Comparison of ENCODE assay signal across 1 cellular context in the genomic region with DNA sequence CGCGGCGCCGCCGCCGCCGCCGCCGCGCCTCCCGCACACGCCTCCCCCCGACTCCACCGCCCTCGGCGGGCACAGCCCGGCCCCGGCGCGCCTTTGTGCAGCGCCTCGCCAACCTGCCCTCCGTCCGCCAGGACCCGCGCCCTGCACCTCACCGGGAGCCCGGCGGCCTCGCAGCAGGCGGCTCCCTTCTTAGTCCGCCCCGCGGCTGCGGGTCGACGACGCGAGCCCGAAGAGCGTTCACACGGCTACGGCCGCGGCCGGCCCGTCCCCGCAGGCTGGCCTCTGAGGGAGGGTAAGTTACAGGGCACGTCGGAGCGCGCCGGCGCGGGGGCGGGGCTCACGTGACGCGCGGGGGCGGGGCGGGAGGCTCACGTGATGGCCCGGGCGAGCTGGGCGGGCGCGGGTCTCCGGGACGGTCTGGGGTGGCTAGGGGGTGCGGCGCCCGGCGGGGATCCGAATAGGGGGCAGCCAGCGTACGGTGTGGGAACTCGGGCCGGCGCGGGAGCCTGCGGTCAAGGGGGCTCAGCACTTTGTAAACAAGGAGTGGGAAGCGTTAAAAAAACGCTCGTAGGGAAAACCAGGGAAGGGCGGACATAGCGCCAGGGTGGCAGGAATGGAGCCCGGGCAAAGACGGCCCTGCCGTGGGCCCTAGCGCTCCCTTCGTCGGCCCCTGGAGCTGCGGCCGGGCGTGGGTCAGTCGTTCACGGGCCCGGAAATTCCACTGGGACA.
TF ChIP-seq lines count a peak whose summit lies in the region.

A gene with protein sequence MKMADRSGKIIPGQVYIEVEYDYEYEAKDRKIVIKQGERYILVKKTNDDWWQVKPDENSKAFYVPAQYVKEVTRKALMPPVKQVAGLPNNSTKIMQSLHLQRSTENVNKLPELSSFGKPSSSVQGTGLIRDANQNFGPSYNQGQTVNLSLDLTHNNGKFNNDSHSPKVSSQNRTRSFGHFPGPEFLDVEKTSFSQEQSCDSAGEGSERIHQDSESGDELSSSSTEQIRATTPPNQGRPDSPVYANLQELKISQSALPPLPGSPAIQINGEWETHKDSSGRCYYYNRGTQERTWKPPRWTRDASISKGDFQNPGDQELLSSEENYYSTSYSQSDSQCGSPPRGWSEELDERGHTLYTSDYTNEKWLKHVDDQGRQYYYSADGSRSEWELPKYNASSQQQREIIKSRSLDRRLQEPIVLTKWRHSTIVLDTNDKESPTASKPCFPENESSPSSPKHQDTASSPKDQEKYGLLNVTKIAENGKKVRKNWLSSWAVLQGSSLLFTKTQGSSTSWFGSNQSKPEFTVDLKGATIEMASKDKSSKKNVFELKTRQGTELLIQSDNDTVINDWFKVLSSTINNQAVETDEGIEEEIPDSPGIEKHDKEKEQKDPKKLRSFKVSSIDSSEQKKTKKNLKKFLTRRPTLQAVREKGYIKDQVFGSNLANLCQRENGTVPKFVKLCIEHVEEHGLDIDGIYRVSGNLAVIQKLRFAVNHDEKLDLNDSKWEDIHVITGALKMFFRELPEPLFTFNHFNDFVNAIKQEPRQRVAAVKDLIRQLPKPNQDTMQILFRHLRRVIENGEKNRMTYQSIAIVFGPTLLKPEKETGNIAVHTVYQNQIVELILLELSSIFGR (minus strand): TSS at position 301 of the 729 bp plus-strand sequence. CDS start 19,976 bp downstream, outside the sequence.

TF ChIP-seq in PFSK-1, 5 proteins besides CTCF, POLR2A, EP300 and RAD21:
- peak; percentile 74 for TF ChIP-seq POLR2AphosphoS5 (IDR thresholded peaks at IDR 0.05; ENCODE audit: low read depth, low read length)
- TF ChIP-seq SIN3A (IDR thresholded peaks at IDR 0.05; ENCODE audit: borderline replicate concordance, insufficient read depth, low read length), result 0 out of 2 replicates have a peak, but pooled peaks have one; percentile 30
- no peak for TF ChIP-seq FOXP2 (optimal IDR thresholded peaks at IDR 0.05; ENCODE audit: borderline replicate concordance, extremely low read depth, extremely low read length, insufficient read depth)
- TF ChIP-seq REST (IDR thresholded peaks at IDR 0.05; ENCODE audit: insufficient read depth in 1 of 2, low read depth in 2 of 2, low read length in 2 of 2), result peak in 1 of 2 experiments; percentile 28; a peak in 1 of 4 replicates
- no peak for TF ChIP-seq TAF1 (IDR thresholded peaks at IDR 0.05; ENCODE audit: borderline replicate concordance, insufficient read depth, low read length)
